17 cellular contexts compared by ENCODE assay signal in the genomic region with DNA sequence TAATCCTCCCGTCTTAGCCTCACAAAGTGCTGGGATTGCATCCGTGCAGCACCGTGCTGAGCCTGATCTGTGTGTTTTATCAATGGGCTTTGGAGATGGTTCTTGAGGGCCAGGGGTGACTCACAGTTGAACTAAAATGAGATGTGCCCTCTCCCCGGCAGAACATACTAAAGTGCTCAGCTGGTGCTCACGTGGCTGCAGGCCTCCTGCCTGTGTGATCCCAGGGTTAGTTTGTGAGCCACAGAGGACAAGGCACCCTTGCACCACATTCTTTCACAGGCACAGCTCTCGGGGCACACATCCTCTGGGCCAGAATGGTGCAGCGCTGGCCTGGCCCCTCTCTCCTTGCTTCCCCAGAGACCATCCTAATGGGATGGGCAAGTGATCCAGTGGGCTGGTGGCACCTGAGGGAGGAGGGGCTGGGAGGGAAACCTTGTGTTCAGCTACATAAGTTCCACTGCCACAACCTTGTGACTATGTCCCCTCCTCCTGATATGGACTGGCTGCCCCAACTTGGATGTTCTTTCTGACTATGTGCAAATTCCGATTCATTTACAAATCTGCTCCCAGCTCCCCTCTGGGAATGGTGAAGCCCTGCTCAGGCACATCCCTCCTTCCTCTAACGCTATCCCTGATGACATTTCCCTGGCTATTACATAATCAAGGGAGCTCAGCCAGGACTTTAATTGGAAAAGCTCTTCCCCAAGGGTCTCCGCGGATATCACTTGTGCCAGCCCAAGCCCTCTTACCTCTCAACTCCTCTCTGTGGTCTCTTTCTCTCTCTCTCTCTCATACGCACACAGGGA.
A peak's percentile ranks its signal among the peaks of the same experiment; 100 is the strongest.
DNase-seq lines count a peak whose midpoint lies in the region; ATAC-seq and TF ChIP-seq lines count a peak whose summit lies in the region.
"Had no signal": no experiment of that assay in that cellular context is flagged by ENCODE, and none has a peak within 500 bp of the region (broad histone marks: within the 10 kb centered on the region; RNA-seq: fewer than 3 reads in every experiment).

No MANE protein-coding gene starts in this region.

- H3K9me3 ChIP-seq in gastrocnemius medialis (no peaks in the 10 kb centered on the region), lower lobe of right lung (no peaks in the 10 kb centered on the region)
- H3K9me3 ChIP-seq: sigmoid colon, SJCRH30, transverse colon had no signal

- H3K4me1 Mint-ChIP-seq in activated CD4-positive, alpha-beta T cell treated with anti-CD3 and anti-CD28 coated beads, Interleukin-2, amount 10 ng/mL, durations not matched to agents 24 days and 14 days: peaks cover 89% of the 10 kb centered on the region
- H3K4me1 Mint-ChIP-seq: endodermal cell had no signal

- H3K9me3 Mint-ChIP-seq in activated CD4-positive, alpha-beta T cell treated with anti-CD3 and anti-CD28 coated beads, Interleukin-2, amount 10 ng/mL, durations not matched to agents 24 days and 14 days: no peaks in the 10 kb centered on the region
- H3K9me3 Mint-ChIP-seq: activated naive CD4-positive, alpha-beta T cell treated with anti-CD3 and anti-CD28 coated beads, Interleukin-2, amount 50 U/mL, for 24 hours; endodermal cell had no signal

- in situ Hi-C loops in SK-MEL-5 (cut with HindIII; ENCODE audit: low pct_unique_long_range_greater_than_20kb, low sequenced_read_pairs) (no loop called here), gastrocnemius medialis (cut with MboI; ENCODE audit: low sequenced_read_pairs in 4 of 4) (no loop called here)

- ATAC-seq in gastrocnemius medialis (peak; percentile 60 to 73), lower lobe of right lung (no peak)
- ATAC-seq: activated CD4-positive, alpha-beta T cell treated with anti-CD3 and anti-CD28 coated beads for 36 hours had no signal

- H3K4me3 ChIP-seq in gastrocnemius medialis: no peak overlapping the region
- no peak overlapping the region for H3K4me3 ChIP-seq in lower lobe of right lung
- H3K4me3 ChIP-seq: sigmoid colon, SJCRH30, transverse colon had no signal

- intact Hi-C loops in activated CD4-positive, alpha-beta T cell treated with anti-CD3 and anti-CD28 coated beads, Interleukin-2, amount 10 ng/mL, durations not matched to agents 24 days and 14 days (cut with micrococcal nuclease): no loop called here
- intact Hi-C loops in gastrocnemius medialis (cut with DNase I; ENCODE audit: low total_unique reads): no loop called here
- intact Hi-C loops in lower lobe of right lung (cut with DNase I): no loop called here

- H3K27ac Mint-ChIP-seq in activated CD4-positive, alpha-beta T cell treated with anti-CD3 and anti-CD28 coated beads, Interleukin-2, amount 10 ng/mL, durations not matched to agents 24 days and 14 days: no peak overlapping the region
- H3K27ac Mint-ChIP-seq: activated CD4-positive, alpha-beta T cell treated with anti-CD3 and anti-CD28 coated beads for 36 hours; activated naive CD4-positive, alpha-beta T cell treated with anti-CD3 and anti-CD28 coated beads, Interleukin-2, amount 50 U/mL, for 24 hours; endodermal cell had no signal

- CTCF ChIA-PET in HEK293T (lab: Yijun Ruan, JAX): interaction anchor here (0.8 to 1.0 kb wide), 2 partner anchors 42 to 108 kb away, joined by 3 read pairs; no protein-coding TSS in a partner anchor

- DNase-seq in activated CD4-positive, alpha-beta T cell treated with anti-CD3 and anti-CD28 coated beads, Interleukin-2, amount 10 ng/mL, durations not matched to agents 24 days and 14 days: peak; percentile 58
- no peak for DNase-seq in activated CD4-positive, alpha-beta T cell treated with anti-CD3 and anti-CD28 coated beads, Interleukin-2, amount 50 U/mL, for 4 hours
- DNase-seq in SK-MEL-5 (ENCODE audit: low read depth, low spot score) (peak; percentile 48), fibroblast of peridontal ligament (ENCODE audit: extremely low read depth) (peak; percentile 56), gastrocnemius medialis (peak in 1 of 2 donors; percentile 52), HEK293T (ENCODE audit: extremely low spot score) (no peak), superior temporal gyrus (ENCODE audit: extremely low spot score) (no peak), lower lobe of right lung (no peak)
- DNase-seq: activated CD4-positive, alpha-beta T cell treated with anti-CD3 and anti-CD28 coated beads for 36 hours; DMS79; endodermal cell; NCI-H69; sigmoid colon; SJCRH30; transverse colon had no signal

- H3K27me3 ChIP-seq in gastrocnemius medialis (no peaks in the 10 kb centered on the region), lower lobe of right lung (ENCODE audit: low read depth) (no peaks in the 10 kb centered on the region)
- H3K27me3 ChIP-seq: sigmoid colon, SJCRH30, transverse colon had no signal

- H3K36me3 ChIP-seq in gastrocnemius medialis (no peaks in the 10 kb centered on the region), lower lobe of right lung (no peaks in the 10 kb centered on the region)
- H3K36me3 ChIP-seq: sigmoid colon, SJCRH30, transverse colon had no signal

- POLR2A ChIA-PET in HEK293T (lab: Yijun Ruan, JAX): no interaction called here

- TF ChIP-seq CTCF in gastrocnemius medialis (IDR thresholded peaks at IDR 0.05 in 4 of 5, conservative IDR thresholded peaks at IDR 0.05 in 1 of 5): no peak
- TF ChIP-seq CTCF in lower lobe of right lung (IDR thresholded peaks at IDR 0.05): no peak

- peaks cover 1% of the 10 kb centered on the region for H3K36me3 Mint-ChIP-seq in activated CD4-positive, alpha-beta T cell treated with anti-CD3 and anti-CD28 coated beads, Interleukin-2, amount 10 ng/mL, durations not matched to agents 24 days and 14 days (ENCODE audit: low read depth)
- H3K36me3 Mint-ChIP-seq: activated naive CD4-positive, alpha-beta T cell treated with anti-CD3 and anti-CD28 coated beads, Interleukin-2, amount 50 U/mL, for 24 hours had no signal

- H3K4me3 Mint-ChIP-seq in activated CD4-positive, alpha-beta T cell treated with anti-CD3 and anti-CD28 coated beads, Interleukin-2, amount 10 ng/mL, durations not matched to agents 24 days and 14 days: no peak overlapping the region
- H3K4me3 Mint-ChIP-seq: activated CD4-positive, alpha-beta T cell treated with anti-CD3 and anti-CD28 coated beads for 36 hours; activated naive CD4-positive, alpha-beta T cell treated with anti-CD3 and anti-CD28 coated beads, Interleukin-2, amount 50 U/mL, for 24 hours; endodermal cell had no signal

- no peaks in the 10 kb centered on the region for H3K27me3 Mint-ChIP-seq in activated CD4-positive, alpha-beta T cell treated with anti-CD3 and anti-CD28 coated beads, Interleukin-2, amount 10 ng/mL, durations not matched to agents 24 days and 14 days
- H3K27me3 Mint-ChIP-seq: activated CD4-positive, alpha-beta T cell treated with anti-CD3 and anti-CD28 coated beads for 36 hours; activated naive CD4-positive, alpha-beta T cell treated with anti-CD3 and anti-CD28 coated beads, Interleukin-2, amount 50 U/mL, for 24 hours had no signal

- no peak for TF ChIP-seq POLR2A in gastrocnemius medialis (IDR thresholded peaks at IDR 0.05)

- H3K4me1 ChIP-seq in gastrocnemius medialis: peaks cover 0 to 20% of the 10 kb centered on the region in 2 donors
- H3K4me1 ChIP-seq in lower lobe of right lung: peaks cover 33% of the 10 kb centered on the region

- peak overlapping the region in 3 of 4 donors; percentile 43 to 66 (median 58) for H3K27ac ChIP-seq in gastrocnemius medialis
- H3K27ac ChIP-seq in lower lobe of right lung: no peak overlapping the region
- H3K27ac ChIP-seq: HL-60, sigmoid colon, SJCRH30, transverse colon had no signal

TF ChIP-seq in HEK293T, 16 proteins besides CTCF, POLR2A, EP300 and RAD21:
- TF ChIP-seq FOXK2 (IDR thresholded peaks at IDR 0.05): no peak
- no peak for TF ChIP-seq BHLHE40 (IDR thresholded peaks at IDR 0.05; ENCODE audit: borderline replicate concordance)
- no peak for TF ChIP-seq SUZ12 (IDR thresholded peaks at IDR 0.05)
- no peak for TF ChIP-seq ARNT (IDR thresholded peaks at IDR 0.05)
- TF ChIP-seq L3MBTL2 (conservative IDR thresholded peaks at IDR 0.05): no peak
- no peak for TF ChIP-seq NFRKB (IDR thresholded peaks at IDR 0.05)
- no peak for TF ChIP-seq CTBP1 (IDR thresholded peaks at IDR 0.05; ENCODE audit: borderline replicate concordance)
- TF ChIP-seq HDGF (IDR thresholded peaks at IDR 0.05; ENCODE audit: borderline replicate concordance): no peak
- no peak for TF ChIP-seq FOXA1 (IDR thresholded peaks at IDR 0.05)
- no peak for TF ChIP-seq TARDBP (IDR thresholded peaks at IDR 0.05)
- TF ChIP-seq, protein P1, sequence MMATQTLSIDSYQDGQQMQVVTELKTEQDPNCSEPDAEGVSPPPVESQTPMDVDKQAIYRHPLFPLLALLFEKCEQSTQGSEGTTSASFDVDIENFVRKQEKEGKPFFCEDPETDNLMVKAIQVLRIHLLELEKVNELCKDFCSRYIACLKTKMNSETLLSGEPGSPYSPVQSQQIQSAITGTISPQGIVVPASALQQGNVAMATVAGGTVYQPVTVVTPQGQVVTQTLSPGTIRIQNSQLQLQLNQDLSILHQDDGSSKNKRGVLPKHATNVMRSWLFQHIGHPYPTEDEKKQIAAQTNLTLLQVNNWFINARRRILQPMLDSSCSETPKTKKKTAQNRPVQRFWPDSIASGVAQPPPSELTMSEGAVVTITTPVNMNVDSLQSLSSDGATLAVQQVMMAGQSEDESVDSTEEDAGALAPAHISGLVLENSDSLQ (IDR thresholded peaks at IDR 0.05): no peak

Comparison
In these comparisons a context has a peak if more than half of its experiments do, and no peak if none do; other contexts are left out.
1. DNase-seq: peak in activated CD4-positive, alpha-beta T cell treated with anti-CD3 and anti-CD28 coated beads, Interleukin-2, amount 10 ng/mL, durations not matched to agents 24 days and 14 days (single experiment), SK-MEL-5 (single experiment) and fibroblast of peridontal ligament (single experiment); none in activated CD4-positive, alpha-beta T cell treated with anti-CD3 and anti-CD28 coated beads, Interleukin-2, amount 50 U/mL, for 4 hours (0 of 2), HEK293T (single experiment), superior temporal gyrus (single experiment) and lower lobe of right lung (single experiment).
2. ATAC-seq: peak in gastrocnemius medialis (2 of 2); none in lower lobe of right lung (0 of 2).